In genomic region chr2:72745679-72746368, GRCh38 we compare ENCODE assay signal across 9 cellular contexts.
DNase-seq lines count a peak whose midpoint lies in the region; ATAC-seq and TF ChIP-seq lines count a peak whose summit lies in the region.
"Had no signal": no experiment of that assay in that cellular context is flagged by ENCODE, and none has a peak within 500 bp of the region (broad histone marks: within the 10 kb centered on the region; RNA-seq: fewer than 3 reads in every experiment).

No MANE protein-coding gene starts in this region.

- H3K36me3 Mint-ChIP-seq in activated CD8-positive, alpha-beta memory T cell treated with anti-CD3 and anti-CD28 coated beads, Interleukin-2, amount 10 ng/mL, durations not matched to agents 7 days and 5 days: no peaks in the 10 kb centered on the region

- H3K4me1 ChIP-seq in BE2C (no peaks in the 10 kb centered on the region), upper lobe of left lung (peaks cover 0 to 8% (median 2%) of the 10 kb centered on the region in 4 donors)

- CTCF ChIA-PET in activated CD8-positive, alpha-beta memory T cell treated with anti-CD3 and anti-CD28 coated beads, Interleukin-2, amount 10 ng/mL, durations not matched to agents 7 days and 5 days (lab: Charles Lee): interaction anchor here (0.7 to 1.8 kb wide), 6 partner anchors 9 to 823 kb away, joined by 3 to 9 read pairs (median 4); no protein-coding TSS in a partner anchor

- H3K27me3 ChIP-seq in BE2C: no peaks in the 10 kb centered on the region
- no peaks in the 10 kb centered on the region for H3K27me3 ChIP-seq in H7 (ENCODE audit: control insufficient read depth, insufficient read depth, low read length)
- H3K27me3 ChIP-seq in brain microvascular endothelial cell (replicated peaks): no peaks in the 10 kb centered on the region
- H3K27me3 ChIP-seq in kidney epithelial cell (ENCODE audit: control insufficient read depth, insufficient read depth, low read length): no peaks in the 10 kb centered on the region
- no peaks in the 10 kb centered on the region for H3K27me3 ChIP-seq in upper lobe of left lung

- DNase-seq in BE2C: no peak
- DNase-seq in H7: peak; percentile 12
- DNase-seq in NCI-H446 treated with DMSO at 0.1 percent for 48 hours (lab: John Stamatoyannopoulos, UW): peak; percentile 37
- DNase-seq in brain microvascular endothelial cell: peak; percentile 42
- DNase-seq in kidney epithelial cell (ENCODE audit: low read depth): no peak
- no peak for DNase-seq in upper lobe of left lung
- DNase-seq in activated CD8-positive, alpha-beta memory T cell treated with anti-CD3 and anti-CD28 coated beads, Interleukin-2, amount 10 ng/mL, durations not matched to agents 7 days and 5 days: no peak
- no peak for DNase-seq in stimulated activated CD4-positive, alpha-beta T cell treated with anti-CD3 and anti-CD28 coated beads, Interleukin-4, amount 100 ng/mL, for 4 hours

- H3K36me3 ChIP-seq in BE2C (no peaks in the 10 kb centered on the region), H7 (replicated peaks; ENCODE audit: control insufficient read depth, insufficient read depth, low read length) (no peaks in the 10 kb centered on the region), brain microvascular endothelial cell (replicated peaks) (no peaks in the 10 kb centered on the region), kidney epithelial cell (ENCODE audit: control insufficient read depth, insufficient read depth, low read length) (no peaks in the 10 kb centered on the region), upper lobe of left lung (peaks cover 0 to 5% (median 0%) of the 10 kb centered on the region in 4 donors)

- H3K4me3 ChIP-seq in BE2C (ENCODE audit: low read depth, low read length): no peak overlapping the region
- H3K4me3 ChIP-seq in H7 (ENCODE audit: insufficient read depth, low read depth, low read length): no peak overlapping the region
- H3K4me3 ChIP-seq in brain microvascular endothelial cell (ENCODE audit: low read depth, low read length): no peak overlapping the region
- no peak overlapping the region for H3K4me3 ChIP-seq in kidney epithelial cell (ENCODE audit: low read depth, low read length)
- H3K4me3 ChIP-seq in upper lobe of left lung: no peak overlapping the region

- H3K27ac ChIP-seq in brain microvascular endothelial cell: no peak overlapping the region
- H3K27ac ChIP-seq in upper lobe of left lung: no peak overlapping the region
- H3K27ac ChIP-seq: epithelial cell of prostate had no signal

- H3K4me3 Mint-ChIP-seq in activated CD8-positive, alpha-beta memory T cell treated with anti-CD3 and anti-CD28 coated beads, Interleukin-2, amount 10 ng/mL, durations not matched to agents 7 days and 5 days: no peak overlapping the region

- H3K4me1 Mint-ChIP-seq in activated CD8-positive, alpha-beta memory T cell treated with anti-CD3 and anti-CD28 coated beads, Interleukin-2, amount 10 ng/mL, durations not matched to agents 7 days and 5 days: no peaks in the 10 kb centered on the region

- no peaks in the 10 kb centered on the region for H3K9me3 ChIP-seq in BE2C
- no peaks in the 10 kb centered on the region for H3K9me3 ChIP-seq in upper lobe of left lung

- 14 to 25% methylated on average over 2 of the region's 2 CpGs for WGBS in upper lobe of left lung, 2 donors

- peak in 1 of 2 donors; percentile 53 for ATAC-seq in upper lobe of left lung (ENCODE audit: low FRiP score in 2 of 2)
- ATAC-seq in activated CD8-positive, alpha-beta memory T cell treated with anti-CD3 and anti-CD28 coated beads, Interleukin-2, amount 10 ng/mL, durations not matched to agents 7 days and 5 days: no peak

- no peak for TF ChIP-seq POLR2A in upper lobe of left lung (IDR thresholded peaks at IDR 0.05)

- in situ Hi-C loops in brain microvascular endothelial cell (cut with HindIII; ENCODE audit: low pct_ligation_motif_present, low sequenced_read_pairs): no loop called here

- H3K27me3 Mint-ChIP-seq in activated CD8-positive, alpha-beta memory T cell treated with anti-CD3 and anti-CD28 coated beads, Interleukin-2, amount 10 ng/mL, durations not matched to agents 7 days and 5 days: no peaks in the 10 kb centered on the region

- no peak overlapping the region for H3K27ac Mint-ChIP-seq in activated CD8-positive, alpha-beta memory T cell treated with anti-CD3 and anti-CD28 coated beads, Interleukin-2, amount 10 ng/mL, durations not matched to agents 7 days and 5 days

- TF ChIP-seq EP300 in upper lobe of left lung (IDR thresholded peaks at IDR 0.05): no peak

- no peaks in the 10 kb centered on the region for H3K9me3 Mint-ChIP-seq in activated CD8-positive, alpha-beta memory T cell treated with anti-CD3 and anti-CD28 coated beads, Interleukin-2, amount 10 ng/mL, durations not matched to agents 7 days and 5 days (ENCODE audit: low read depth)

- peak; percentile 49 for TF ChIP-seq CTCF in BE2C (IDR thresholded peaks at IDR 0.05; ENCODE audit: low read depth, low read length)
- peak; percentile 47 for TF ChIP-seq CTCF in brain microvascular endothelial cell (IDR thresholded peaks at IDR 0.05; ENCODE audit: low read depth, low read length, missing control alignments)
- TF ChIP-seq CTCF in kidney epithelial cell (IDR thresholded peaks at IDR 0.05; ENCODE audit: insufficient read depth, low read length, poor library complexity, severe bottlenecking): peak; percentile 62
- TF ChIP-seq CTCF in upper lobe of left lung (IDR thresholded peaks at IDR 0.05): peak in 5 of 6 experiments; percentile 37 to 61 (median 54)

Comparison
In these comparisons a context has a peak if more than half of its experiments do, and no peak if none do; other contexts are left out.
1. DNase-seq: peak in H7 (single experiment), NCI-H446 treated with DMSO at 0.1 percent for 48 hours (single experiment) and brain microvascular endothelial cell (single experiment); none in BE2C (single experiment), kidney epithelial cell (single experiment), upper lobe of left lung (0 of 2), activated CD8-positive, alpha-beta memory T cell treated with anti-CD3 and anti-CD28 coated beads, Interleukin-2, amount 10 ng/mL, durations not matched to agents 7 days and 5 days (single experiment) and stimulated activated CD4-positive, alpha-beta T cell treated with anti-CD3 and anti-CD28 coated beads, Interleukin-4, amount 100 ng/mL, for 4 hours (0 of 2).
2. Peak in every context shown above with its lines, with median percentiles within 50 percentile points of each other: CTCF ChIP-seq.